In the genomic region with DNA sequence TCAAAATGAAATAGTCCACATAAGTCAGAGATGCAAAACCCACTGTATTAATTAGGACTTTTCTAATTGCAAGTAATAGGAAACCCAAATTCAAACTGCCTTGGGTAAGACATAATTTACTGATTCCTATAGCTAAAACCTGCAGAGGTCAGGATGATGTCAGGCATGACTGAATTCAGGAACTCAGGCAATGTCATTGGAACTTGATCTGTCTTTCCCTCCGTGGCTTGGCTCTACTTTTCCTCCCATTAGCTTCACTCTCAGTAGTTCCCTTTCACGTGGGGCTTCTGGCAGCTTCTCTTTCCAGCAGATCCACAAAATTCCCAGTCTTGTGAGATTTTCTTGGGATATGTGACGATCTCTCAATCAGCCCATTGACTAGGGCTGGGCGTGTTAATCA, we compare ENCODE assay signal across 22 cellular contexts. TPM values are rescaled to one million over a fixed set of nuclear protein-coding genes. Genes with fewer than 3 reads are reported as not detected.
DNase-seq lines count a peak whose midpoint lies in the region; ATAC-seq and TF ChIP-seq lines count a peak whose summit lies in the region.
"Had no signal": no experiment of that assay in that cellular context is flagged by ENCODE, and none has a peak within 500 bp of the region (broad histone marks: within the 10 kb centered on the region; RNA-seq: fewer than 3 reads in every experiment).

No MANE protein-coding gene starts in this region.

- intact Hi-C loops in left ventricle myocardium inferior (cut with micrococcal nuclease) (no loop called here), Right ventricle myocardium superior (cut with DNase I) (loop anchor here (5.0 kb wide), 1 partner anchor 113 kb away; no protein-coding TSS in a partner anchor)

- TF ChIP-seq CTCF in left ventricle myocardium inferior (IDR thresholded peaks at IDR 0.05; ENCODE audit: borderline replicate concordance) = no peak
- TF ChIP-seq CTCF in OCI-LY3 (IDR thresholded peaks at IDR 0.05; ENCODE audit: low read depth, low read length) = no peak
- no peak for TF ChIP-seq CTCF in mesothelial cell of epicardium (IDR thresholded peaks at IDR 0.05; ENCODE audit: unreplicated experiment)
- no peak for TF ChIP-seq CTCF in tibial nerve (IDR thresholded peaks at IDR 0.05)
- no peak for TF ChIP-seq CTCF in upper lobe of left lung (IDR thresholded peaks at IDR 0.05)

- H4K20me1 ChIP-seq in OCI-LY3 (ENCODE audit: insufficient read depth, low read length) = peaks cover 22% of the 10 kb centered on the region

- DNase-seq in left ventricle myocardium inferior (no peak), Right ventricle myocardium superior (no peak), mesothelial cell of epicardium (ENCODE audit: low spot score in 2 of 2, unreplicated experiment in 2 of 2) (no peak), tibial nerve (ENCODE audit: low spot score in 2 of 2) (no peak), GM03348 (ENCODE audit: low spot score) (no peak), upper lobe of left lung (no peak)
- DNase-seq: activated CD4-positive, alpha-beta T cell treated with anti-CD3 and anti-CD28 coated beads for 36 hours; activated naive CD4-positive, alpha-beta T cell treated with anti-CD3 and anti-CD28 coated beads for 36 hours; activated T-cell treated with anti-CD3 and anti-CD28 coated beads, Interleukin-2, amount 50 U/mL, for 48 hours; COR-L47; DMS79 treated with DMSO at 0.1 percent for 48 hours; effector memory CD8-positive, alpha-beta T cell; foreskin fibroblast; left colon; NCI-H1105 treated with DMSO at 0.1 percent for 48 hours; NCI-H2029 treated with DMSO at 0.1 percent for 48 hours; stimulated activated CD8-positive, alpha-beta memory T cell treated with anti-CD3 and anti-CD28 coated beads, Interleukin-4, amount 100 ng/mL, for 48 hours had no signal

- peaks cover 42% of the 10 kb centered on the region for H3K4me1 Mint-ChIP-seq in mesothelial cell of epicardium

- H3K4me3 ChIP-seq in left ventricle myocardium inferior (no peak overlapping the region), OCI-LY3 (ENCODE audit: low read length) (peak overlapping the region; percentile 92), tibial nerve (no peak overlapping the region), upper lobe of left lung (no peak overlapping the region)
- H3K4me3 ChIP-seq: A549, HAP-1 had no signal

- no peaks in the 10 kb centered on the region for H3K36me3 ChIP-seq in left ventricle myocardium inferior
- peaks cover 29% of the 10 kb centered on the region for H3K36me3 ChIP-seq in OCI-LY3 (replicated peaks; ENCODE audit: low read depth, low read length)
- no peaks in the 10 kb centered on the region for H3K36me3 ChIP-seq in tibial nerve
- no peaks in the 10 kb centered on the region for H3K36me3 ChIP-seq in upper lobe of left lung
- H3K36me3 ChIP-seq: HAP-1 had no signal

- H3K27me3 ChIP-seq in left ventricle myocardium inferior (ENCODE audit: low read depth) (no peaks in the 10 kb centered on the region), OCI-LY3 (ENCODE audit: low read depth, low read length) (no peaks in the 10 kb centered on the region), tibial nerve (no peaks in the 10 kb centered on the region), upper lobe of left lung (no peaks in the 10 kb centered on the region)

- H3K9me3 ChIP-seq in left ventricle myocardium inferior (replicated peaks) (peaks cover 8% of the 10 kb centered on the region), OCI-LY3 (ENCODE audit: insufficient read depth, low read length) (peaks cover 6% of the 10 kb centered on the region), tibial nerve (no peaks in the 10 kb centered on the region), upper lobe of left lung (no peaks in the 10 kb centered on the region)
- H3K9me3 ChIP-seq: HAP-1 had no signal

- H3K9me3 Mint-ChIP-seq in mesothelial cell of epicardium = peaks cover 3% of the 10 kb centered on the region
- H3K9me3 Mint-ChIP-seq: natural killer cell treated with Interleukin-12 subunit alpha and Interleukin-12 subunit beta and Interleukin-15 and Interleukin-18, amount 100 ng/mL, for 72 hours had no signal

- H2AFZ ChIP-seq in OCI-LY3 (ENCODE audit: low read depth, low read length) = 0 out of 2 replicates have a peak overlapping the region, but pooled peaks have one; percentile 49

- TF ChIP-seq EP300 in tibial nerve (IDR thresholded peaks at IDR 0.05) = no peak
- no peak for TF ChIP-seq EP300 in upper lobe of left lung (IDR thresholded peaks at IDR 0.05)

- peak overlapping the region; percentile 78 for H3K27ac Mint-ChIP-seq in mesothelial cell of epicardium
- H3K27ac Mint-ChIP-seq: activated CD4-positive, alpha-beta T cell treated with anti-CD3 and anti-CD28 coated beads for 36 hours; activated naive CD4-positive, alpha-beta T cell treated with anti-CD3 and anti-CD28 coated beads for 36 hours; natural killer cell treated with Interleukin-12 subunit alpha and Interleukin-12 subunit beta and Interleukin-15 and Interleukin-18, amount 100 ng/mL, for 72 hours had no signal

- H3K4me2 ChIP-seq in OCI-LY3 (ENCODE audit: low read length) = peak overlapping the region; percentile 84
- H3K4me2 ChIP-seq: A549 had no signal

- no peak for ATAC-seq in Right ventricle myocardium superior (ENCODE audit: poor library complexity)
- no peak for ATAC-seq in upper lobe of left lung (ENCODE audit: low FRiP score in 2 of 2)
- no peak for ATAC-seq in HG02852 (IDR thresholded peaks at IDR 0.05; ENCODE audit: unreplicated experiment)
- ATAC-seq: A549; activated CD4-positive, alpha-beta T cell treated with anti-CD3 and anti-CD28 coated beads for 36 hours; effector memory CD8-positive, alpha-beta T cell; left colon; natural killer cell treated with Interleukin-12 subunit alpha and Interleukin-12 subunit beta and Interleukin-15 and Interleukin-18, amount 100 ng/mL, for 72 hours had no signal

- no peaks in the 10 kb centered on the region for H3K27me3 Mint-ChIP-seq in mesothelial cell of epicardium (ENCODE audit: low read depth)

- H3K27ac ChIP-seq in left ventricle myocardium inferior (replicated peaks) (peak overlapping the region; percentile 96), OCI-LY3 (ENCODE audit: low read length) (peak overlapping the region; percentile 96), tibial nerve (peak overlapping the region in 3 of 4 donors; percentile 88 to 95 (median 93)), upper lobe of left lung (no peak overlapping the region)

- TF ChIP-seq POLR2A in tibial nerve (IDR thresholded peaks at IDR 0.05) = no peak
- no peak for TF ChIP-seq POLR2A in upper lobe of left lung (IDR thresholded peaks at IDR 0.05)

- WGBS in tibial nerve, 2 donors = 60 to 69% methylated on average over 4 of the region's 4 CpGs
- WGBS in upper lobe of left lung, 2 donors = 76 to 87% methylated on average over 4 of the region's 4 CpGs

- H3K9ac ChIP-seq in OCI-LY3 (ENCODE audit: low read length) = peak overlapping the region; percentile 99

- no peak overlapping the region for H3K4me3 Mint-ChIP-seq in mesothelial cell of epicardium
- H3K4me3 Mint-ChIP-seq: activated CD4-positive, alpha-beta T cell treated with anti-CD3 and anti-CD28 coated beads for 36 hours; activated naive CD4-positive, alpha-beta T cell treated with anti-CD3 and anti-CD28 coated beads for 36 hours; effector memory CD8-positive, alpha-beta T cell; natural killer cell treated with Interleukin-12 subunit alpha and Interleukin-12 subunit beta and Interleukin-15 and Interleukin-18, amount 100 ng/mL, for 72 hours had no signal

- no peaks in the 10 kb centered on the region for H3K36me3 Mint-ChIP-seq in mesothelial cell of epicardium

- H3K79me2 ChIP-seq in OCI-LY3 (ENCODE audit: low read length) = peaks cover 57% of the 10 kb centered on the region

- H3K4me1 ChIP-seq in left ventricle myocardium inferior (peaks cover 68% of the 10 kb centered on the region), OCI-LY3 (ENCODE audit: low read length) (peaks cover 49% of the 10 kb centered on the region), tibial nerve (peaks cover 0 to 33% (median 19%) of the 10 kb centered on the region in 4 donors), upper lobe of left lung (peaks cover 15 to 30% (median 28%) of the 10 kb centered on the region in 4 donors)

RNA-seq across cellular contexts. Expression of a gene that starts 2.4 kb away (rescaled TPM):
- total RNA-seq in left ventricle myocardium inferior (21.9 TPM), Right ventricle myocardium superior (22.1 TPM), mesothelial cell of epicardium (43.4 to 51.1 TPM (median 44.4 TPM) in 3 replicates), tibial nerve (100 to 1,000 TPM in 2 of 4 donors, 10 to 100 TPM in 2; 82.3 to 147 (median 106) TPM), upper lobe of left lung (100 to 1,000 TPM in 3 of 6 donors, 10 to 100 TPM in 3; 60.5 to 150 (median 110) TPM)

Comparison
In these comparisons a context has a peak if more than half of its experiments do, and no peak if none do; other contexts are left out.
1. H3K27ac ChIP-seq: peak in left ventricle myocardium inferior (single experiment), OCI-LY3 (single experiment) and tibial nerve (3 of 4); none in upper lobe of left lung (0 of 4).